ENCODE assay signal across 8 cellular contexts in genomic region chr9:14315754-14316573, GRCh38. TPM values are rescaled to one million over a fixed set of nuclear protein-coding genes. Genes with fewer than 3 reads are reported as not detected.
DNase-seq lines count a peak whose midpoint lies in the region; ATAC-seq, FAIRE-seq and TF ChIP-seq lines count a peak whose summit lies in the region.

No MANE protein-coding gene starts in this region.

- peak overlapping the region; percentile 57 to 92 for H3K4me3 ChIP-seq in small intestine (ENCODE audit: low read depth in 1 of 2, low read length in 2 of 2)

- H3K36me3 Mint-ChIP-seq in brain: peaks cover 4% of the 10 kb centered on the region
- H3K36me3 Mint-ChIP-seq in immature natural killer cell: peaks cover 0 to 4% (median 3%) of the 10 kb centered on the region in 3 donors

- H3K36me3 ChIP-seq in small intestine (ENCODE audit: control insufficient read depth in 2 of 2, insufficient read depth in 2 of 2, low read length in 2 of 2): no peaks in the 10 kb centered on the region

- H3K27ac Mint-ChIP-seq in brain: peak overlapping the region; percentile 95 to 100 (median 98)
- peak overlapping the region in 1 of 6 donors; percentile 17 for H3K27ac Mint-ChIP-seq in immature natural killer cell

- 5 to 27% (median 8%) methylated on average over 33 to 46 of the region's 46 CpGs for WGBS in small intestine, 3 donors

- DNase-seq in EL: peak; percentile 3
- peak; percentile 61 for DNase-seq in NCI-H1694 treated with DMSO at 0.1 percent for 48 hours (lab: John Stamatoyannopoulos, UW)
- DNase-seq in immature natural killer cell: no peak
- DNase-seq in small intestine: peak; percentile 29
- no peak for DNase-seq in activated CD4-positive, CD25-positive, alpha-beta regulatory T cell treated with anti-CD3 and anti-CD28 coated beads, Interleukin-2, amount 50 U/mL, for 72 hours

- H3K4me3 Mint-ChIP-seq in brain (peak overlapping the region; percentile 87 to 93 (median 91)), immature natural killer cell (peak overlapping the region; percentile 79 to 86 (median 81))

- H3K4me1 Mint-ChIP-seq in brain: peaks cover 49% of the 10 kb centered on the region
- peaks cover 23 to 34% of the 10 kb centered on the region in 2 donors for H3K4me1 Mint-ChIP-seq in immature natural killer cell

- H3K4me1 ChIP-seq in small intestine (ENCODE audit: control insufficient read depth in 2 of 2, insufficient read depth in 1 of 2, low read depth in 1 of 2, low read length in 1 of 2): no peaks in the 10 kb centered on the region

- no peaks in the 10 kb centered on the region for H3K9me3 ChIP-seq in small intestine (ENCODE audit: control insufficient read depth, low read depth)

- FAIRE-seq in small intestine (lab: Jason Lieb, UNC): no peak

- H3K27me3 Mint-ChIP-seq in brain: peaks cover 35% of the 10 kb centered on the region
- H3K27me3 Mint-ChIP-seq in immature natural killer cell (ENCODE audit: low read depth in 3 of 3): peaks cover 23 to 34% (median 23%) of the 10 kb centered on the region in 3 donors

- peak overlapping the region; percentile 36 to 82 for H3K27ac ChIP-seq in small intestine (ENCODE audit: low read depth in 1 of 2, low read length in 1 of 2)

- ATAC-seq in GM18867 (IDR thresholded peaks at IDR 0.05; ENCODE audit: unreplicated experiment): no peak
- ATAC-seq in HG02840 (IDR thresholded peaks at IDR 0.05; ENCODE audit: low FRiP score, unreplicated experiment): no peak

- TF ChIP-seq CTCF in brain (conservative IDR thresholded peaks at IDR 0.05): no peak

- peaks cover 0 to 11% (median 3%) of the 10 kb centered on the region in 5 experiments for H3K9me3 Mint-ChIP-seq in brain
- H3K9me3 Mint-ChIP-seq in immature natural killer cell: peaks cover 0 to 15% (median 1%) of the 10 kb centered on the region in 6 donors

- peaks cover 0 to 2% of the 10 kb centered on the region in 2 donors for H3K27me3 ChIP-seq in small intestine (ENCODE audit: control insufficient read depth in 2 of 2, insufficient read depth in 2 of 2, low read length in 2 of 2)

RNA-seq across cellular contexts. Expression of gene NFIB, which starts 2.0 kb away (rescaled TPM):
- polyA plus RNA-seq in brain (ENCODE audit: insufficient read depth, low read depth, low replicate concordance) (49.5 TPM), immature natural killer cell (not detected), small intestine (10 to 100 TPM in 2 of 3 donors, 1 to 10 TPM in 1; 7.8 to 15.9 (median 11.2) TPM)

Comparison
In these comparisons a context has a peak if more than half of its experiments do, and no peak if none do; other contexts are left out.
1. DNase-seq: peak in EL (single experiment), NCI-H1694 treated with DMSO at 0.1 percent for 48 hours (single experiment) and small intestine (single experiment); none in immature natural killer cell (0 of 3) and activated CD4-positive, CD25-positive, alpha-beta regulatory T cell treated with anti-CD3 and anti-CD28 coated beads, Interleukin-2, amount 50 U/mL, for 72 hours (single experiment).
2. RNA of gene NFIB, which starts 2.0 kb away (polyA plus RNA-seq): 49.5 TPM in brain (single experiment) and 7.8 to 15.9 TPM in small intestine; not detected in immature natural killer cell; every median in the first group is over 4 times any median in the second.